2 cellular contexts compared by ENCODE assay signal in the genomic region with DNA sequence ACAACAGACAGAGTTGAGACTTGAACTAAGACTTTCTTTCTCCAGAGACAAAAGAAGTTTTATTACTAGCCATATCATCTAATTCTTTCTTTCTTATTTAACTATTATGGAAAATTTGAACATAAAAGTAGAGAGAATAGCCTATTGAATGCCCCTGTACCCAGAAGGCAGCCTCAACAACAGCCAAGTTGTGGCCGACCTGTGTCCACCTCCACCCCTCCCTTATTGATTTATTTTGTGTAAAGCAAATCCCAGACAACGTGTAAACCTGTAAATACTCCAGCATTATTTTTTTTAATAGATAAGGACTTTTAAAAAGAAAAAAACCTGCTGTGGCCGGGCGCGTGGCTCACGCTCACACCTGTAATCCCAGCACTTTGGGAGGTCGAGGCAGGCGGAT.
A peak's percentile ranks its signal among the peaks of the same experiment; 100 is the strongest.
TF ChIP-seq lines count a peak whose summit lies in the region.

No MANE protein-coding gene starts in this region.

TF ChIP-seq in liver, 16 proteins besides CTCF, POLR2A, EP300 and RAD21:
- TF ChIP-seq GABPA (IDR thresholded peaks at IDR 0.05 in 1 of 2, conservative IDR thresholded peaks at IDR 0.05 in 1 of 2) (no peak), RXRA (IDR thresholded peaks at IDR 0.05) (peak in 1 of 2 donors; percentile 10)

TF ChIP-seq in HepG2, 621 proteins besides CTCF, POLR2A, EP300 and RAD21:
- no peak for TF ChIP-seq MNT (IDR thresholded peaks at IDR 0.05)
- no peak for TF ChIP-seq ZNF616 (CRISPR knock-in tag; IDR thresholded peaks at IDR 0.05; ENCODE audit: low read depth)
- TF ChIP-seq RELA (CRISPR knock-in tag; IDR thresholded peaks at IDR 0.05), result no peak
- TF ChIP-seq DNMT3B (CRISPR knock-in tag; conservative IDR thresholded peaks at IDR 0.05), result no peak
- TF ChIP-seq, protein P1, sequence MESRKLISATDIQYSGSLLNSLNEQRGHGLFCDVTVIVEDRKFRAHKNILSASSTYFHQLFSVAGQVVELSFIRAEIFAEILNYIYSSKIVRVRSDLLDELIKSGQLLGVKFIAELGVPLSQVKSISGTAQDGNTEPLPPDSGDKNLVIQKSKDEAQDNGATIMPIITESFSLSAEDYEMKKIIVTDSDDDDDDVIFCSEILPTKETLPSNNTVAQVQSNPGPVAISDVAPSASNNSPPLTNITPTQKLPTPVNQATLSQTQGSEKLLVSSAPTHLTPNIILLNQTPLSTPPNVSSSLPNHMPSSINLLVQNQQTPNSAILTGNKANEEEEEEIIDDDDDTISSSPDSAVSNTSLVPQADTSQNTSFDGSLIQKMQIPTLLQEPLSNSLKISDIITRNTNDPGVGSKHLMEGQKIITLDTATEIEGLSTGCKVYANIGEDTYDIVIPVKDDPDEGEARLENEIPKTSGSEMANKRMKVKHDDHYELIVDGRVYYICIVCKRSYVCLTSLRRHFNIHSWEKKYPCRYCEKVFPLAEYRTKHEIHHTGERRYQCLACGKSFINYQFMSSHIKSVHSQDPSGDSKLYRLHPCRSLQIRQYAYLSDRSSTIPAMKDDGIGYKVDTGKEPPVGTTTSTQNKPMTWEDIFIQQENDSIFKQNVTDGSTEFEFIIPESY (CRISPR knock-in tag; IDR thresholded peaks at IDR 0.05), result no peak
- no peak for TF ChIP-seq FOXO4 (CRISPR knock-in tag; conservative IDR thresholded peaks at IDR 0.05)
- TF ChIP-seq, protein P2, sequence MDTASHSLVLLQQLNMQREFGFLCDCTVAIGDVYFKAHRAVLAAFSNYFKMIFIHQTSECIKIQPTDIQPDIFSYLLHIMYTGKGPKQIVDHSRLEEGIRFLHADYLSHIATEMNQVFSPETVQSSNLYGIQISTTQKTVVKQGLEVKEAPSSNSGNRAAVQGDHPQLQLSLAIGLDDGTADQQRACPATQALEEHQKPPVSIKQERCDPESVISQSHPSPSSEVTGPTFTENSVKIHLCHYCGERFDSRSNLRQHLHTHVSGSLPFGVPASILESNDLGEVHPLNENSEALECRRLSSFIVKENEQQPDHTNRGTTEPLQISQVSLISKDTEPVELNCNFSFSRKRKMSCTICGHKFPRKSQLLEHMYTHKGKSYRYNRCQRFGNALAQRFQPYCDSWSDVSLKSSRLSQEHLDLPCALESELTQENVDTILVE (CRISPR knock-in tag; IDR thresholded peaks at IDR 0.05), result no peak
- TF ChIP-seq RFXANK (CRISPR knock-in tag; IDR thresholded peaks at IDR 0.05), result no peak
- no peak for TF ChIP-seq ZNF143 (CRISPR knock-in tag; IDR thresholded peaks at IDR 0.05)
- TF ChIP-seq ELK4 (CRISPR knock-in tag; IDR thresholded peaks at IDR 0.05; ENCODE audit: borderline replicate concordance), result no peak
- TF ChIP-seq XBP1 (CRISPR knock-in tag; IDR thresholded peaks at IDR 0.05), result no peak
- TF ChIP-seq ZNF569 (CRISPR knock-in tag; IDR thresholded peaks at IDR 0.05; ENCODE audit: borderline replicate concordance), result no peak
- TF ChIP-seq, protein P3, sequence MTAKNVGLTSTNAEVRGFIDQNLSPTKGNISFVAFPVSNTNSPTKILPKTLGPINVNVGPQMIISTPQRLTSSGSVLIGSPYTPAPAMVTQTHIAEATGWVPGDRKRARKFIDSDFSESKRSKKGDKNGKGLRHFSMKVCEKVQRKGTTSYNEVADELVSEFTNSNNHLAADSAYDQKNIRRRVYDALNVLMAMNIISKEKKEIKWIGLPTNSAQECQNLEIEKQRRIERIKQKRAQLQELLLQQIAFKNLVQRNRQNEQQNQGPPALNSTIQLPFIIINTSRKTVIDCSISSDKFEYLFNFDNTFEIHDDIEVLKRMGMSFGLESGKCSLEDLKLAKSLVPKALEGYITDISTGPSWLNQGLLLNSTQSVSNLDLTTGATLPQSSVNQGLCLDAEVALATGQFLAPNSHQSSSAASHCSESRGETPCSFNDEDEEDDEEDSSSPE (CRISPR knock-in tag; IDR thresholded peaks at IDR 0.05), result no peak
- TF ChIP-seq SKI (IDR thresholded peaks at IDR 0.05; ENCODE audit: partially characterized antibody), result no peak
